ENCODE assay signal across 3 cellular contexts in the genomic region with DNA sequence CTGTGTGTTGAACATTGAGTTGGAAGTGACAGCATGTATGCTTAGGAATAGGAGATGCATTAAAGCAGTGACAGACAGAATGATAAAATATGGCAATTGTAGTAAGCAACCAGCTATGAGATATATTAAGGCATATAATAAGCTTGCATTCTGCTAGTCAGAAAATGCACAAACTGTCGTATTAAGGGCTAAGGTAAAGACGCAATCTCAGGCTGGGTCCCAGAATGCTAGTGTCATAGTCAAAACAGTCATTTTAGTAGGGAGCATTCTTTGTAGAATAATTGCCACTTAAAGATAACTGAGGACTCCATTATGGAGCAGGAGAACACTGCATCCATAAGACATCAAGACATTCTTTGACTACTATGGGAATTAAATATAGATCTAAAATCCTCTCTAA.
"Had no signal": no experiment of that assay in that cellular context is flagged by ENCODE, and none has a peak within 500 bp of the region (broad histone marks: within the 10 kb centered on the region; RNA-seq: fewer than 3 reads in every experiment).

No MANE protein-coding gene starts in this region.

- H3K4me3 ChIP-seq: GM12878 had no signal

- DNase-seq: GDM1, GF-D8 had no signal

- ATAC-seq: GM12878 had no signal
